In genomic region chr1:36224537-36225297, GRCh38 we compare ENCODE assay signal across 8 cellular contexts. TPM values are rescaled to one million over a fixed set of nuclear protein-coding genes. Genes with fewer than 3 reads are reported as not detected.
DNase-seq lines count a peak whose midpoint lies in the region; ATAC-seq and TF ChIP-seq lines count a peak whose summit lies in the region.

No MANE protein-coding gene starts in this region.

- DNase-seq in DMS79 (lab: John Stamatoyannopoulos, UW) (peak; percentile 69), NCI-H460 (ENCODE audit: extremely low read depth, low read depth) (peak; percentile 64), activated T-cell treated with anti-CD3 and anti-CD28 coated beads for 4 hours (peak; percentile 67), fibroblast of villous mesenchyme (ENCODE audit: low read depth) (peak; percentile 93), mesenteric fat pad (ENCODE audit: low spot score) (no peak)

- peak overlapping the region; percentile 78 for H3K4me3 ChIP-seq in fibroblast of villous mesenchyme (ENCODE audit: low read depth, low read length)
- peak overlapping the region; percentile 88 to 90 for H3K4me3 ChIP-seq in neutrophil (ENCODE audit: low read depth in 1 of 2, low read length in 1 of 2)

- H3K27me3 ChIP-seq in neutrophil = no peaks in the 10 kb centered on the region

- ATAC-seq in GM19467 (IDR thresholded peaks at IDR 0.05; ENCODE audit: unreplicated experiment) (peak; percentile 39), HG03520 (IDR thresholded peaks at IDR 0.05; ENCODE audit: unreplicated experiment) (peak; percentile 31)

- peaks cover 32 to 36% of the 10 kb centered on the region in 2 experiments for H3K4me1 ChIP-seq in neutrophil (ENCODE audit: control insufficient read depth in 1 of 2, insufficient read depth in 1 of 2, low read depth in 1 of 2, low read length in 1 of 2)

- no peaks in the 10 kb centered on the region for H3K9me3 ChIP-seq in neutrophil

- H3K27ac ChIP-seq in neutrophil = peak overlapping the region; percentile 98

- TF ChIP-seq CTCF in fibroblast of villous mesenchyme (IDR thresholded peaks at IDR 0.05; ENCODE audit: insufficient read depth, low read depth, low read length) = peak; percentile 57
- TF ChIP-seq CTCF in neutrophil (IDR thresholded peaks at IDR 0.05) = peak; percentile 37

- H3K36me3 ChIP-seq in neutrophil = peaks cover 30% of the 10 kb centered on the region

RNA-seq across cellular contexts. Expression of gene THRAP3, which starts 0.5 kb away (rescaled TPM):
- total RNA-seq in NCI-H460 (2014; rRNA removed; shearing (Covaris generic)) = 59.9 and 67.7 TPM in 2 replicates
- 33.8 and 41.7 TPM in 2 replicates for polyA plus RNA-seq in NCI-H460 (2014; cell fraction: nucleus; rRNA removed)
- total RNA-seq in fibroblast of villous mesenchyme (120 and 130 TPM in 2 replicates), mesenteric fat pad (94.3 TPM)
